Comparison of ENCODE assay signal across 15 cellular contexts in genomic region chr19:5352229-5352763, GRCh38. TPM values are rescaled to one million over a fixed set of nuclear protein-coding genes. Genes with fewer than 3 reads are reported as not detected.
DNase-seq lines count a peak whose midpoint lies in the region; ATAC-seq and TF ChIP-seq lines count a peak whose summit lies in the region.
"Had no signal": no experiment of that assay in that cellular context is flagged by ENCODE, and none has a peak within 500 bp of the region (broad histone marks: within the 10 kb centered on the region; RNA-seq: fewer than 3 reads in every experiment).

No MANE protein-coding gene starts in this region.

- peaks cover 47% of the 10 kb centered on the region for H3K4me1 ChIP-seq in BLaER1
- H3K4me1 ChIP-seq in smooth muscle cell (ENCODE audit: low read depth), result no peaks in the 10 kb centered on the region
- no peaks in the 10 kb centered on the region for H3K4me1 ChIP-seq in stomach
- H3K4me1 ChIP-seq: gastrocnemius medialis, spleen had no signal

- no peaks in the 10 kb centered on the region for H3K27me3 ChIP-seq in BLaER1
- H3K27me3 ChIP-seq in smooth muscle cell (ENCODE audit: low read depth), result peaks cover 11% of the 10 kb centered on the region
- H3K27me3 ChIP-seq in stomach, result peaks cover 0 to 69% (median 18%) of the 10 kb centered on the region in 3 donors
- H3K27me3 ChIP-seq: ovary had no signal

- peak; percentile 19; the same call in 2 of the 3 replicates for ATAC-seq in SK-N-SH treated with all-trans-retinoic acid at 6 μM for 48 hours
- ATAC-seq: activated naive CD4-positive, alpha-beta T cell treated with anti-CD3 and anti-CD28 coated beads, Interleukin-2, amount 50 U/mL, for 72 hours; gastrocnemius medialis had no signal

- H3K9me3 Mint-ChIP-seq in HFFc6, result no peaks in the 10 kb centered on the region; the same call in 1 of the 2 replicates
- H3K9me3 Mint-ChIP-seq in activated CD4-positive, alpha-beta T cell treated with anti-CD3 and anti-CD28 coated beads, Interleukin-2, amount 10 ng/mL, durations not matched to agents 24 days and 14 days, result no peaks in the 10 kb centered on the region

- H3K36me3 Mint-ChIP-seq in HFFc6 (ENCODE audit: low read depth), result peaks cover 4% of the 10 kb centered on the region; the same call in 1 of the 2 replicates
- no peaks in the 10 kb centered on the region for H3K36me3 Mint-ChIP-seq in activated CD4-positive, alpha-beta T cell treated with anti-CD3 and anti-CD28 coated beads, Interleukin-2, amount 10 ng/mL, durations not matched to agents 24 days and 14 days (ENCODE audit: low read depth)
- H3K36me3 Mint-ChIP-seq: activated naive CD4-positive, alpha-beta T cell treated with anti-CD3 and anti-CD28 coated beads, Interleukin-2, amount 50 U/mL, for 72 hours had no signal

- no peaks in the 10 kb centered on the region for H3F3A ChIP-seq in smooth muscle cell (ENCODE audit: low read depth)

- H3K27ac Mint-ChIP-seq in HFFc6, result peak overlapping the region; percentile 38
- no peak overlapping the region for H3K27ac Mint-ChIP-seq in activated CD4-positive, alpha-beta T cell treated with anti-CD3 and anti-CD28 coated beads, Interleukin-2, amount 10 ng/mL, durations not matched to agents 24 days and 14 days
- H3K27ac Mint-ChIP-seq: activated naive CD4-positive, alpha-beta T cell treated with anti-CD3 and anti-CD28 coated beads, Interleukin-2, amount 50 U/mL, for 72 hours had no signal

- intact Hi-C loops in stomach (cut with DNase I; ENCODE audit: low total_unique reads), result no loop called here
- intact Hi-C loops in activated CD4-positive, alpha-beta T cell treated with anti-CD3 and anti-CD28 coated beads, Interleukin-2, amount 10 ng/mL, durations not matched to agents 24 days and 14 days (cut with micrococcal nuclease), result no loop called here

- no peak for TF ChIP-seq EP300 in stomach (IDR thresholded peaks at IDR 0.05)

- no peaks in the 10 kb centered on the region for H3K4me1 Mint-ChIP-seq in HFFc6 (ENCODE audit: low read depth)
- no peaks in the 10 kb centered on the region for H3K4me1 Mint-ChIP-seq in activated CD4-positive, alpha-beta T cell treated with anti-CD3 and anti-CD28 coated beads, Interleukin-2, amount 10 ng/mL, durations not matched to agents 24 days and 14 days

- H3K36me3 ChIP-seq in BLaER1 (no peaks in the 10 kb centered on the region), smooth muscle cell (ENCODE audit: low read depth) (no peaks in the 10 kb centered on the region), stomach (no peaks in the 10 kb centered on the region)
- H3K36me3 ChIP-seq: gastrocnemius medialis, ovary, spleen had no signal

- peak overlapping the region; percentile 53 for H3K4me2 ChIP-seq in BLaER1
- no peak overlapping the region for H3K4me2 ChIP-seq in smooth muscle cell

- DNase-seq in HFFc6 (peak; percentile 36), iPS-NIHi11 (ENCODE audit: low spot score) (peak; percentile 52), smooth muscle cell (lab: John Stamatoyannopoulos, UW; ENCODE audit: unreplicated experiment) (no peak), NCI-H2081 treated with DMSO at 0.1 percent for 48 hours (lab: John Stamatoyannopoulos, UW) (no peak), stomach (no peak)
- DNase-seq in activated CD4-positive, alpha-beta T cell treated with anti-CD3 and anti-CD28 coated beads, Interleukin-2, amount 10 ng/mL, durations not matched to agents 24 days and 14 days, result no peak
- DNase-seq: activated CD4-positive, CD25-positive, alpha-beta regulatory T cell; DMS79 treated with DMSO at 0.1 percent for 48 hours; gastrocnemius medialis; NCI-H2171; ovary; spleen had no signal

- peaks cover 16% of the 10 kb centered on the region for H3K27me3 Mint-ChIP-seq in HFFc6 (ENCODE audit: insufficient read depth)
- H3K27me3 Mint-ChIP-seq in activated CD4-positive, alpha-beta T cell treated with anti-CD3 and anti-CD28 coated beads, Interleukin-2, amount 10 ng/mL, durations not matched to agents 24 days and 14 days, result no peaks in the 10 kb centered on the region

- TF ChIP-seq CTCF in HFFc6 (IDR thresholded peaks at IDR 0.05) (no peak), smooth muscle cell (IDR thresholded peaks at IDR 0.05; ENCODE audit: borderline replicate concordance, insufficient read depth, poor library complexity, severe bottlenecking) (no peak), stomach (IDR thresholded peaks at IDR 0.05) (no peak)

- H2AFZ ChIP-seq in smooth muscle cell (ENCODE audit: low read depth), result no peak overlapping the region

- no peaks in the 10 kb centered on the region for H3K79me2 ChIP-seq in smooth muscle cell (ENCODE audit: low read depth)

- H3K9me3 ChIP-seq in BLaER1, result peaks cover 3% of the 10 kb centered on the region; the same call in 1 of the 2 replicates
- no peaks in the 10 kb centered on the region for H3K9me3 ChIP-seq in smooth muscle cell (replicated peaks; ENCODE audit: low read depth)
- H3K9me3 ChIP-seq in stomach, result no peaks in the 10 kb centered on the region
- H3K9me3 ChIP-seq: gastrocnemius medialis, ovary had no signal

- no peak for TF ChIP-seq POLR2A in stomach (IDR thresholded peaks at IDR 0.05)

- H3K27ac ChIP-seq in BLaER1 (no peak overlapping the region), smooth muscle cell (ENCODE audit: low read depth) (no peak overlapping the region), stomach (no peak overlapping the region)
- H3K27ac ChIP-seq: gastrocnemius medialis, ovary, spleen had no signal

- H3K4me3 Mint-ChIP-seq in HFFc6, result no peak overlapping the region
- no peak overlapping the region for H3K4me3 Mint-ChIP-seq in activated CD4-positive, alpha-beta T cell treated with anti-CD3 and anti-CD28 coated beads, Interleukin-2, amount 10 ng/mL, durations not matched to agents 24 days and 14 days

- H3K4me3 ChIP-seq in BLaER1 (no peak overlapping the region), smooth muscle cell (no peak overlapping the region), stomach (no peak overlapping the region)
- H3K4me3 ChIP-seq: gastrocnemius medialis, ovary, spleen had no signal

- H3K9ac ChIP-seq in BLaER1 (no peak overlapping the region), smooth muscle cell (ENCODE audit: low read depth) (no peak overlapping the region)

- H4K20me1 ChIP-seq in BLaER1, result 0 out of 2 replicates have a peak, but pooled peaks cover 5% of the 10 kb centered on the region
- H4K20me1 ChIP-seq in smooth muscle cell (ENCODE audit: low read depth), result no peaks in the 10 kb centered on the region

- 57% methylated on average over 8 of the region's 8 CpGs for WGBS in smooth muscle cell (ENCODE audit: low lambda C conversion rate)
- WGBS in stomach, 5 donors, result 18 to 31% (median 26%) methylated on average over 8 of the region's 8 CpGs

TF ChIP-seq in SK-N-SH treated with all-trans-retinoic acid at 6 μM for 48 hours, 23 proteins besides CTCF, POLR2A, EP300 and RAD21 (continues in another document):
- TF ChIP-seq ARNTL (CRISPR knock-in tag; IDR thresholded peaks at IDR 0.05; ENCODE audit: borderline replicate concordance, low read depth), result no peak
- no peak for TF ChIP-seq ZC3H10 (CRISPR knock-in tag; IDR thresholded peaks at IDR 0.05)
- no peak for TF ChIP-seq PPARA (CRISPR knock-in tag; IDR thresholded peaks at IDR 0.05; ENCODE audit: borderline replicate concordance)
- TF ChIP-seq SNAI2 (CRISPR knock-in tag; IDR thresholded peaks at IDR 0.05), result no peak
- no peak for TF ChIP-seq BACH2 (CRISPR knock-in tag; IDR thresholded peaks at IDR 0.05; ENCODE audit: borderline replicate concordance)
- TF ChIP-seq CSRNP3 (CRISPR knock-in tag; IDR thresholded peaks at IDR 0.05), result 0 out of 2 replicates have a peak, but pooled peaks have one; percentile 60
- TF ChIP-seq ZFP3 (CRISPR knock-in tag; IDR thresholded peaks at IDR 0.05), result no peak
- no peak for TF ChIP-seq OSR1 (CRISPR knock-in tag; IDR thresholded peaks at IDR 0.05)
- TF ChIP-seq TCF4 (CRISPR knock-in tag; IDR thresholded peaks at IDR 0.05; ENCODE audit: borderline replicate concordance), result no peak
- peak; percentile 90; the same call in 1 of the 2 replicates for TF ChIP-seq PATZ1 (CRISPR knock-in tag; IDR thresholded peaks at IDR 0.05; ENCODE audit: borderline replicate concordance)

RNA-seq across cellular contexts. Expression of gene PTPRS, which starts 11.7 kb away (rescaled TPM):
- 100 to 1,000 TPM in 2 of 6 experiments, 10 to 100 TPM in 4; 78.4 to 102 (median 96.8) TPM for total RNA-seq in HFFc6 (2021; fragmentation: NEBNext Ultra II Directional; extraction: Animal tissue kit (Norgen Biotek cat#: 25700))
- total RNA-seq in smooth muscle cell, result 57.1 and 71.6 TPM in 2 replicates
- 24.8 and 30.2 TPM in 2 replicates for polyA plus RNA-seq in smooth muscle cell
- total RNA-seq in stomach, result 100 to 1,000 TPM in 2 of 5 donors, 10 to 100 TPM in 3; 50.8 to 142 (median 67.4) TPM
- polyA plus RNA-seq in stomach, result 1 to 10 TPM; 6.9 to 9.9 (median 7.0) TPM
- 0.05 and 0.09 TPM in 2 replicates for total RNA-seq in activated CD4-positive, alpha-beta T cell treated with anti-CD3 and anti-CD28 coated beads, Interleukin-2, amount 10 ng/mL, durations not matched to agents 24 days and 14 days

Comparison
In these comparisons a context has a peak if more than half of its experiments do, and no peak if none do; other contexts are left out.
1. DNase-seq: peak in HFFc6 (single experiment) and iPS-NIHi11 (single experiment); none in smooth muscle cell (single experiment), NCI-H2081 treated with DMSO at 0.1 percent for 48 hours (single experiment), stomach (single experiment) and activated CD4-positive, alpha-beta T cell treated with anti-CD3 and anti-CD28 coated beads, Interleukin-2, amount 10 ng/mL, durations not matched to agents 24 days and 14 days (single experiment).
2. RNA of gene PTPRS, which starts 11.7 kb away (total RNA-seq): 78.4 to 102 TPM in HFFc6, 57.1 to 71.6 TPM in smooth muscle cell and 50.8 to 142 TPM in stomach; 0.05 to 0.09 TPM in activated CD4-positive, alpha-beta T cell treated with anti-CD3 and anti-CD28 coated beads, Interleukin-2, amount 10 ng/mL, durations not matched to agents 24 days and 14 days; every median in the first group is over 10 times any median in the second.